9 cellular contexts compared by ENCODE assay signal in genomic region chr10:8056891-8057331, GRCh38. TPM values are rescaled to one million over a fixed set of nuclear protein-coding genes. Genes with fewer than 3 reads are reported as not detected.
DNase-seq lines count a peak whose midpoint lies in the region; ATAC-seq and TF ChIP-seq lines count a peak whose summit lies in the region.
"Had no signal": no experiment of that assay in that cellular context is flagged by ENCODE, and none has a peak within 500 bp of the region (broad histone marks: within the 10 kb centered on the region; RNA-seq: fewer than 3 reads in every experiment).

No MANE protein-coding gene starts in this region.

- peaks cover 37 to 45% of the 10 kb centered on the region in 2 donors for H3K4me1 ChIP-seq in naive thymus-derived CD4-positive, alpha-beta T cell (ENCODE audit: control insufficient read depth in 2 of 2, insufficient read depth in 2 of 2, low read length in 2 of 2)

- H3K27me3 ChIP-seq in naive thymus-derived CD4-positive, alpha-beta T cell (ENCODE audit: control insufficient read depth in 2 of 2, insufficient read depth in 2 of 2, low read length in 2 of 2), result peaks cover 9 to 14% of the 10 kb centered on the region in 2 donors

- DNase-seq in activated T-helper 1 cell treated with anti-CD3 and anti-CD28 coated beads, Interleukin-12 subunit alpha, Interleukin-12 subunit beta, Interleukin-2, Interleukin-4 antibody, amounts not matched to agents 30 ng/mL and 10 ng/mL and 1 ng/mL, durations not matched to agents 14 hours and 24 hours and 36 hours (ENCODE audit: low spot score), result peak; percentile 34
- peak in 8 of 9 donors; percentile 19 to 67 (median 56) for DNase-seq in naive thymus-derived CD4-positive, alpha-beta T cell
- DNase-seq in hippocampal formation (lab: John Stamatoyannopoulos, UW) (no peak), erythroblast (lab: John Stamatoyannopoulos, UW) (no peak), HK-2 (ENCODE audit: unreplicated experiment) (no peak)

- POLR2A ChIA-PET in naive thymus-derived CD4-positive, alpha-beta T cell (lab: Charles Lee), result interaction anchor here (0.6 to 2.1 kb wide), 5 partner anchors 31 to 275 kb away, joined by 4 to 12 read pairs (median 5); no protein-coding TSS in a partner anchor

- no peaks in the 10 kb centered on the region for H3K9me3 Mint-ChIP-seq in activated T-helper 1 cell treated with anti-CD3 and anti-CD28 coated beads, Interleukin-12 subunit alpha, Interleukin-12 subunit beta, Interleukin-2, Interleukin-4 antibody, amounts not matched to agents 30 ng/mL and 10 ng/mL and 1 ng/mL, durations not matched to agents 14 hours and 24 hours and 36 hours
- H3K9me3 Mint-ChIP-seq in naive thymus-derived CD4-positive, alpha-beta T cell, result peaks cover 0 to 8% (median 0%) of the 10 kb centered on the region in 11 donors

- H3K27ac Mint-ChIP-seq in activated T-helper 1 cell treated with anti-CD3 and anti-CD28 coated beads, Interleukin-12 subunit alpha, Interleukin-12 subunit beta, Interleukin-2, Interleukin-4 antibody, amounts not matched to agents 30 ng/mL and 10 ng/mL and 1 ng/mL, durations not matched to agents 14 hours and 24 hours and 36 hours, result peak overlapping the region; percentile 95
- peak overlapping the region; percentile 88 to 99 (median 95) for H3K27ac Mint-ChIP-seq in naive thymus-derived CD4-positive, alpha-beta T cell

- H3K27me3 Mint-ChIP-seq in activated T-helper 1 cell treated with anti-CD3 and anti-CD28 coated beads, Interleukin-12 subunit alpha, Interleukin-12 subunit beta, Interleukin-2, Interleukin-4 antibody, amounts not matched to agents 30 ng/mL and 10 ng/mL and 1 ng/mL, durations not matched to agents 14 hours and 24 hours and 36 hours (ENCODE audit: insufficient read depth), result peaks cover 16% of the 10 kb centered on the region
- H3K27me3 Mint-ChIP-seq in naive thymus-derived CD4-positive, alpha-beta T cell, result peaks cover 14 to 19% (median 14%) of the 10 kb centered on the region in 5 donors

- intact Hi-C loops in activated T-helper 1 cell treated with anti-CD3 and anti-CD28 coated beads, Interleukin-12 subunit alpha, Interleukin-12 subunit beta, Interleukin-2, Interleukin-4 antibody, amounts not matched to agents 30 ng/mL and 10 ng/mL and 1 ng/mL, durations not matched to agents 14 hours and 24 hours and 36 hours (cut with micrococcal nuclease), result loop anchor here (1.0 to 10.0 kb wide), 5 partner anchors 9 to 1018 kb away; partner anchors contain the start of genes ATP5F1C and KIN
- intact Hi-C loops in naive thymus-derived CD4-positive, alpha-beta T cell (cut with micrococcal nuclease), result loop anchor here in 1 of 2 donors (1.0 to 10.0 kb wide), 6 partner anchors 80 to 652 kb away; partner anchors contain the start of gene TAF3

- peak overlapping the region; percentile 98 for H3K4me3 Mint-ChIP-seq in activated T-helper 1 cell treated with anti-CD3 and anti-CD28 coated beads, Interleukin-12 subunit alpha, Interleukin-12 subunit beta, Interleukin-2, Interleukin-4 antibody, amounts not matched to agents 30 ng/mL and 10 ng/mL and 1 ng/mL, durations not matched to agents 14 hours and 24 hours and 36 hours
- peak overlapping the region; percentile 87 to 100 (median 94) for H3K4me3 Mint-ChIP-seq in naive thymus-derived CD4-positive, alpha-beta T cell

- H3K4me3 ChIP-seq in naive thymus-derived CD4-positive, alpha-beta T cell (ENCODE audit: low read length), result peak overlapping the region; percentile 87

- peaks cover 51% of the 10 kb centered on the region for H3K36me3 Mint-ChIP-seq in activated T-helper 1 cell treated with anti-CD3 and anti-CD28 coated beads, Interleukin-12 subunit alpha, Interleukin-12 subunit beta, Interleukin-2, Interleukin-4 antibody, amounts not matched to agents 30 ng/mL and 10 ng/mL and 1 ng/mL, durations not matched to agents 14 hours and 24 hours and 36 hours (ENCODE audit: low read depth)
- H3K36me3 Mint-ChIP-seq in naive thymus-derived CD4-positive, alpha-beta T cell, result peaks cover 0 to 58% (median 5%) of the 10 kb centered on the region in 5 donors

- no peak for TF ChIP-seq POLR2A in erythroblast (IDR thresholded peaks at IDR 0.05; ENCODE audit: low read length)

- ATAC-seq in GM18909 (IDR thresholded peaks at IDR 0.05; ENCODE audit: poor library complexity, unreplicated experiment), result peak; percentile 36
- peak; percentile 28 for ATAC-seq in HG02981 (IDR thresholded peaks at IDR 0.05; ENCODE audit: unreplicated experiment)
- peak; percentile 12 for ATAC-seq in naive thymus-derived CD4-positive, alpha-beta T cell
- no peak for ATAC-seq in GM18520 (IDR thresholded peaks at IDR 0.05; ENCODE audit: unreplicated experiment)

- peaks cover 0 to 13% (median 4%) of the 10 kb centered on the region in 3 experiments for H3K36me3 ChIP-seq in naive thymus-derived CD4-positive, alpha-beta T cell (ENCODE audit: control insufficient read depth in 2 of 3, insufficient read depth in 3 of 3, low read length in 3 of 3)

- peak overlapping the region; percentile 82 for H3K27ac ChIP-seq in naive thymus-derived CD4-positive, alpha-beta T cell (ENCODE audit: low read depth, low read length)

- H3K9me3 ChIP-seq in naive thymus-derived CD4-positive, alpha-beta T cell (ENCODE audit: control insufficient read depth in 2 of 3, low read length in 3 of 3), result no peaks in the 10 kb centered on the region

- H3K4me1 Mint-ChIP-seq in activated T-helper 1 cell treated with anti-CD3 and anti-CD28 coated beads, Interleukin-12 subunit alpha, Interleukin-12 subunit beta, Interleukin-2, Interleukin-4 antibody, amounts not matched to agents 30 ng/mL and 10 ng/mL and 1 ng/mL, durations not matched to agents 14 hours and 24 hours and 36 hours (ENCODE audit: low read depth), result peaks cover 70% of the 10 kb centered on the region
- peaks cover 45 to 66% (median 61%) of the 10 kb centered on the region in 7 donors for H3K4me1 Mint-ChIP-seq in naive thymus-derived CD4-positive, alpha-beta T cell

- CTCF ChIA-PET in naive thymus-derived CD4-positive, alpha-beta T cell (lab: Charles Lee), result no interaction called here

RNA-seq across cellular contexts. Expression of gene GATA3, which starts 2.4 kb away (rescaled TPM):
- 79.5 TPM in 2 replicates for total RNA-seq in activated T-helper 1 cell treated with anti-CD3 and anti-CD28 coated beads, Interleukin-12 subunit alpha, Interleukin-12 subunit beta, Interleukin-2, Interleukin-4 antibody, amounts not matched to agents 30 ng/mL and 10 ng/mL and 1 ng/mL, durations not matched to agents 14 hours and 24 hours and 36 hours
- total RNA-seq in naive thymus-derived CD4-positive, alpha-beta T cell, result 10 to 100 TPM; 31.2 to 60.1 (median 38.6) TPM
- polyA plus RNA-seq in naive thymus-derived CD4-positive, alpha-beta T cell, result 10 to 100 TPM; 24.0 to 30.9 TPM
- total RNA-seq: fibroblast of villous mesenchyme had no signal

Comparison
In these comparisons a context has a peak if more than half of its experiments do, and no peak if none do; other contexts are left out.
1. DNase-seq: peak in activated T-helper 1 cell treated with anti-CD3 and anti-CD28 coated beads, Interleukin-12 subunit alpha, Interleukin-12 subunit beta, Interleukin-2, Interleukin-4 antibody, amounts not matched to agents 30 ng/mL and 10 ng/mL and 1 ng/mL, durations not matched to agents 14 hours and 24 hours and 36 hours (single experiment) and naive thymus-derived CD4-positive, alpha-beta T cell (8 of 9); none in hippocampal formation (0 of 2), erythroblast (0 of 2) and HK-2 (single experiment).